ENCODE assay signal across 8 cellular contexts in the genomic region with DNA sequence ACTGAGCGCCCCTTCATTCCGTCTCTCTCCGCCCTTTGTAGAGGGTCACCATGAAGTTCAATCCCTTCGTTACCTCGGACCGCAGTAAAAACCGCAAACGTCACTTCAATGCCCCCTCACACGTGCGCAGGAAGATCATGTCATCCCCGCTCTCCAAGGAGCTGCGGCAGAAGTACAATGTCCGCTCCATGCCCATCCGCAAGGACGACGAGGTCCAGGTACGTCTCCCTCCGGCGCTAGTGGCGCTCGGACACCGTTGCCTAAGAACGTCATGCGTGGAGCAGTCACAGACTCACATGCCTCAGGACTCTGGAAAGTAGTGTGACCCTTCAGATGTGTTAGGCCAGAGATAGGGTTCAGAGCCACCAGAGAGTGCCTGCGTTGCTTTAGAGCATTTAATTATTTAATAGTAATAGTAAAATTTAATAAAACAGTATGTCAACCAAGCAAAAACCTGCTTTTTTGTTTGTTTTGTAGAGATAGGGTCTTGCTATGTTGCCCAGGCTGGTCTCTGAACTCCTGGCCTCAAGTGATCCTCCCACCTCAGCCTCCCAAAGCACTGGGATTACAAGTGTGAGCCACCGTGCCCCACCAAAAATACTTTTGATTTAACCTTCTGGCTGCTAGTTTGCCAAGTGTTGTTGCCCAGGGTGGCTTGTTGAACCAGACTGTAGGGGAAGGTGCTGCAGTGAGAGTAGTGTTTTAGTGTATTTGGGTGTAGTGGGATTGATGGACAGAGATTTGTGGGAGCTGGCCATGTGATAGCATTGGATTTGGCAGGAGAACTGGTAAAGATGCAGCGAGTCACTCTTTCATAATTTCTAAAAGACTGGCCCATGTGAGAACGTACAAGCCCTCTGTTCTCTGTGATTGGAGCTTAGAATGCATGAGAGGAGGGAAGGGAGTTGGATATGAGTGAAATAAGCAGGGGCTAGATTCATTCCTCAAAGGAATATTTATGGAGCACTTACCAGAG. TPM values are rescaled to one million over a fixed set of nuclear protein-coding genes. Genes with fewer than 3 reads are reported as not detected.
A peak's percentile ranks its signal among the peaks of the same experiment; 100 is the strongest.
DNase-seq lines count a peak whose midpoint lies in the region; ATAC-seq and TF ChIP-seq lines count a peak whose summit lies in the region.

No MANE protein-coding gene starts in this region.

- H3K27ac ChIP-seq in fibroblast of lung (ENCODE audit: insufficient read depth, low read length): peak overlapping the region; percentile 99

- DNase-seq in GM12865 (ENCODE audit: low read depth) (peak; percentile 20), T-cell (no peak), fibroblast of lung (ENCODE audit: low read depth in 2 of 2) (no peak), retinal pigment epithelial cell (ENCODE audit: low read depth) (no peak), islet precursor cell (no peak)
- no peak for DNase-seq in stimulated activated CD4-positive, alpha-beta T cell treated with anti-CD3 and anti-CD28 coated beads, Interleukin-2, amount 100 ng/mL, for 24 hours

- POLR2A ChIA-PET in T-cell (lab: Charles Lee): interaction anchor here (0.5 to 1.0 kb wide), 3 partner anchors 23 to 187 kb away, joined by 3 to 4 read pairs (median 4); partner anchors contain the start of gene ATP6V0E1 (in 1 of the 2)

- H3K9ac ChIP-seq in fibroblast of lung (ENCODE audit: insufficient read depth, low read length): peak overlapping the region; percentile 97

- no peaks in the 10 kb centered on the region for H4K20me1 ChIP-seq in fibroblast of lung (ENCODE audit: control insufficient read depth, extremely low read depth, insufficient read depth, low read length)

- TF ChIP-seq CTCF in GM12865 (IDR thresholded peaks at IDR 0.05; ENCODE audit: insufficient read depth, low read depth, low read length, missing control alignments): no peak
- TF ChIP-seq CTCF in fibroblast of lung (conservative IDR thresholded peaks at IDR 0.05 in 1 of 2, IDR thresholded peaks at IDR 0.05 in 1 of 2; ENCODE audit: low read depth in 1 of 2, low read length in 2 of 2): no peak
- no peak for TF ChIP-seq CTCF in retinal pigment epithelial cell (conservative IDR thresholded peaks at IDR 0.05; ENCODE audit: low read depth, low read length)

- H3K79me2 ChIP-seq in fibroblast of lung (ENCODE audit: control insufficient read depth, insufficient read depth, low read length): peaks cover 16% of the 10 kb centered on the region

- peaks cover 12% of the 10 kb centered on the region for H3K4me1 ChIP-seq in fibroblast of lung (ENCODE audit: control insufficient read depth, extremely low read depth, insufficient read depth, low read length)

- ATAC-seq in T-cell (replicated peaks in 1 of 4): no peak
- ATAC-seq in GM18873 (IDR thresholded peaks at IDR 0.05; ENCODE audit: low FRiP score, unreplicated experiment): no peak
- no peak for ATAC-seq in HG03432 (IDR thresholded peaks at IDR 0.05; ENCODE audit: unreplicated experiment)

- peak overlapping the region; percentile 92 to 98 (median 95) for H3K4me3 Mint-ChIP-seq in T-cell

- CTCF ChIA-PET in T-cell (lab: Charles Lee): interaction anchor here (0.6 to 1.8 kb wide), 7 partner anchors 16 to 656 kb away, joined by 3 to 7 read pairs (median 4); partner anchors contain the start of genes ATP6V0E1 (in 1 of the 2) and BOD1 (in 1 of the 2)

- H3K4me3 ChIP-seq in GM12865 (ENCODE audit: low read depth, low read length): peak overlapping the region; percentile 55
- peak overlapping the region; percentile 86 to 100 (median 96) for H3K4me3 ChIP-seq in fibroblast of lung (replicated peaks in 1 of 4; ENCODE audit: control extremely low read depth in 1 of 4, insufficient read depth in 1 of 4, low read depth in 3 of 4, low read length in 4 of 4)
- H3K4me3 ChIP-seq in retinal pigment epithelial cell (ENCODE audit: low read length): peak overlapping the region; percentile 100

- H3K9me3 Mint-ChIP-seq in T-cell: no peaks in the 10 kb centered on the region

- no peaks in the 10 kb centered on the region for H3K36me3 ChIP-seq in fibroblast of lung (ENCODE audit: control insufficient read depth, insufficient read depth, low read length)

- peak overlapping the region; percentile 95 to 97 for H3K27ac Mint-ChIP-seq in T-cell

- H2AFZ ChIP-seq in fibroblast of lung (ENCODE audit: low read length): no peak overlapping the region

- H3K27me3 ChIP-seq in fibroblast of lung (ENCODE audit: control insufficient read depth, insufficient read depth, low read length): no peaks in the 10 kb centered on the region

- H3K27me3 Mint-ChIP-seq in T-cell: no peaks in the 10 kb centered on the region

- peak overlapping the region; percentile 96 for H3K4me2 ChIP-seq in fibroblast of lung (ENCODE audit: extremely low read depth, insufficient read depth, low read length)

- peaks cover 28 to 36% (median 30%) of the 10 kb centered on the region in 3 donors for H3K4me1 Mint-ChIP-seq in T-cell

- H3K9me3 ChIP-seq in fibroblast of lung (ENCODE audit: control insufficient read depth, insufficient read depth, low read depth, low read length): no peaks in the 10 kb centered on the region

- H3K36me3 Mint-ChIP-seq in T-cell: peaks cover 21% of the 10 kb centered on the region

RNA-seq across cellular contexts. Expression of gene RPL26L1, which starts 0.9 kb away (rescaled TPM):
- 10 to 100 TPM; 13.7 to 16.4 (median 14.0) TPM for total RNA-seq in T-cell
- total RNA-seq in fibroblast of lung: 47.1 and 50.1 TPM in 2 replicates
- 98.1 and 144 TPM in 2 replicates for polyA plus RNA-seq in fibroblast of lung
- polyA plus RNA-seq in fibroblast of lung (2012): 90.2 and 135 TPM in 2 replicates
- polyA minus RNA-seq in fibroblast of lung (ENCODE audit: low replicate concordance): 11.2 and 12.2 TPM in 2 replicates

RNA-seq across cellular contexts. Expression of gene ATP6V0E1, which starts 23.5 kb away (rescaled TPM):
- 100 to 1,000 TPM in 4 of 5 donors, 10 to 100 TPM in 1; 81.6 to 156 (median 132) TPM for total RNA-seq in T-cell
- 293 and 377 TPM in 2 replicates for total RNA-seq in fibroblast of lung
- polyA plus RNA-seq in fibroblast of lung: 595 and 635 TPM in 2 replicates
- 409 and 483 TPM in 2 replicates for polyA plus RNA-seq in fibroblast of lung (2012)
- 366 and 457 TPM in 2 replicates for polyA minus RNA-seq in fibroblast of lung (ENCODE audit: low replicate concordance)
